8 cellular contexts compared by ENCODE assay signal in genomic region chr16:8798535-8799157, GRCh38. TPM values are rescaled to one million over a fixed set of nuclear protein-coding genes. Genes with fewer than 3 reads are reported as not detected.
DNase-seq lines count a peak whose midpoint lies in the region; ATAC-seq, FAIRE-seq and TF ChIP-seq lines count a peak whose summit lies in the region.

No MANE protein-coding gene starts in this region.

- no peak for ATAC-seq in HG03354 (IDR thresholded peaks at IDR 0.05; ENCODE audit: poor library complexity, severe bottlenecking, unreplicated experiment)

- peaks cover 39% of the 10 kb centered on the region for H3K4me1 ChIP-seq in mononuclear cell (ENCODE audit: insufficient read depth, low read length)

- peak overlapping the region; percentile 67 to 94 (median 93) for H3K27ac Mint-ChIP-seq in IgD-negative memory B cell

- DNase-seq in A172 (ENCODE audit: low spot score) (peak; percentile 15), bronchial epithelial cell (ENCODE audit: low read depth) (no peak), NCI-H2227 treated with DMSO at 0.1 percent for 48 hours (lab: John Stamatoyannopoulos, UW) (no peak), cerebellar cortex (ENCODE audit: low spot score) (no peak), DMS53 treated with DMSO at 0.1 percent for 48 hours (lab: John Stamatoyannopoulos, UW; ENCODE audit: unreplicated experiment) (no peak)

- H3K9me3 ChIP-seq in mononuclear cell (ENCODE audit: low read depth, low read length) = no peaks in the 10 kb centered on the region

- FAIRE-seq in bronchial epithelial cell (lab: Jason Lieb, UNC) = no peak

- H3K27me3 Mint-ChIP-seq in IgD-negative memory B cell = no peaks in the 10 kb centered on the region

- peaks cover 11% of the 10 kb centered on the region for H3K36me3 ChIP-seq in bronchial epithelial cell (ENCODE audit: control insufficient read depth, insufficient read depth, low read length)

- H3K27me3 ChIP-seq in bronchial epithelial cell (ENCODE audit: control insufficient read depth, insufficient read depth, low read length) (no peaks in the 10 kb centered on the region), mononuclear cell (ENCODE audit: insufficient read depth, low read length) (no peaks in the 10 kb centered on the region)

- H3K4me3 ChIP-seq in bronchial epithelial cell (ENCODE audit: low read depth, low read length) = peak overlapping the region; percentile 78
- peak overlapping the region; percentile 76 for H3K4me3 ChIP-seq in mononuclear cell (ENCODE audit: low read length)

- TF ChIP-seq CTCF in bronchial epithelial cell (IDR thresholded peaks at IDR 0.05; ENCODE audit: insufficient read depth, low read length, severe bottlenecking) = no peak

- no peaks in the 10 kb centered on the region for H3K36me3 Mint-ChIP-seq in IgD-negative memory B cell

- H3K4me1 Mint-ChIP-seq in IgD-negative memory B cell = peaks cover 21 to 27% (median 25%) of the 10 kb centered on the region in 3 donors

- no peaks in the 10 kb centered on the region for H3K9me3 Mint-ChIP-seq in IgD-negative memory B cell

- H3K4me3 Mint-ChIP-seq in IgD-negative memory B cell = peak overlapping the region; percentile 87 to 98 (median 95)

RNA-seq across cellular contexts. Expression of gene PMM2, which starts 1.0 kb away (rescaled TPM):
- 34.7 and 43.8 TPM in 2 replicates for total RNA-seq in A172 (2014; rRNA removed; shearing (Covaris generic))
- polyA plus RNA-seq in IgD-negative memory B cell = 32.3 TPM
- total RNA-seq in bronchial epithelial cell (20.5 and 25.5 TPM in 2 replicates), mononuclear cell (19.7 TPM)

RNA-seq across cellular contexts. Expression of gene TMEM186, which starts 1.2 kb away (rescaled TPM):
- total RNA-seq in A172 (2014; rRNA removed; shearing (Covaris generic)) = 5.9 and 8.0 TPM in 2 replicates
- 11.3 TPM for polyA plus RNA-seq in IgD-negative memory B cell
- total RNA-seq in bronchial epithelial cell (10.4 and 15.5 TPM in 2 replicates), mononuclear cell (1.3 TPM)
